Comparison of ENCODE assay signal across 8 cellular contexts in genomic region chr17:45144199-45145034, GRCh38. TPM values are rescaled to one million over a fixed set of nuclear protein-coding genes. Genes with fewer than 3 reads are reported as not detected.
DNase-seq lines count a peak whose midpoint lies in the region; ATAC-seq and TF ChIP-seq lines count a peak whose summit lies in the region.

No MANE protein-coding gene starts in this region.

- H3F3A ChIP-seq in SK-N-SH (replicated peaks; ENCODE audit: insufficient read depth) = peaks cover 29% of the 10 kb centered on the region

- peaks cover 5% of the 10 kb centered on the region for H4K20me1 ChIP-seq in SK-N-SH (ENCODE audit: insufficient read depth)

- H3K36me3 ChIP-seq in SK-N-SH (replicated peaks in 1 of 2; ENCODE audit: control insufficient read depth in 1 of 2, insufficient read depth in 2 of 2, low read length in 1 of 2) (no peaks in the 10 kb centered on the region), brain microvascular endothelial cell (replicated peaks) (no peaks in the 10 kb centered on the region), left lung (no peaks in the 10 kb centered on the region), stomach (peaks cover 0 to 5% (median 3%) of the 10 kb centered on the region in 4 donors)

- H3K9me2 ChIP-seq in SK-N-SH = no peaks in the 10 kb centered on the region

- peak; percentile 21 for DNase-seq in SK-N-SH
- no peak for DNase-seq in brain microvascular endothelial cell
- DNase-seq in left lung = peak in 1 of 2 donors; percentile 89
- DNase-seq in stomach = peak; percentile 54
- DNase-seq in inferior parietal cortex (ENCODE audit: extremely low spot score) = no peak
- no peak for DNase-seq in HuH-7.5 (ENCODE audit: low spot score)

- peaks cover 8 to 11% of the 10 kb centered on the region in 2 experiments; a peak in 2 of 4 replicates for H3K4me1 ChIP-seq in SK-N-SH (ENCODE audit: control insufficient read depth in 1 of 2, insufficient read depth in 2 of 2, low read depth in 1 of 2, low read length in 1 of 2)
- peaks cover 9 to 36% of the 10 kb centered on the region in 2 donors for H3K4me1 ChIP-seq in left lung
- H3K4me1 ChIP-seq in stomach = peaks cover 30 to 45% (median 36%) of the 10 kb centered on the region in 4 donors

- ATAC-seq in SK-N-SH treated with all-trans-retinoic acid at 6 μM for 48 hours (no peak), left lung (peak; percentile 6), HG02571 (IDR thresholded peaks at IDR 0.05; ENCODE audit: unreplicated experiment) (no peak)

- no peak for TF ChIP-seq POLR2A in stomach (IDR thresholded peaks at IDR 0.05)

- H3K79me2 ChIP-seq in SK-N-SH (ENCODE audit: insufficient read depth) = peaks cover 17% of the 10 kb centered on the region

- in situ Hi-C loops in brain microvascular endothelial cell (cut with HindIII; ENCODE audit: low pct_ligation_motif_present, low sequenced_read_pairs) = no loop called here

- H3K27ac ChIP-seq in SK-N-SH (ENCODE audit: low read depth in 2 of 2, low read length in 1 of 2) (no peak overlapping the region), brain microvascular endothelial cell (peak overlapping the region; percentile 46), left lung (peak overlapping the region; percentile 80 to 92), stomach (peak overlapping the region; percentile 86 to 99 (median 94))

- H3K27me3 ChIP-seq in SK-N-SH (ENCODE audit: insufficient read depth) = no peaks in the 10 kb centered on the region
- H3K27me3 ChIP-seq in brain microvascular endothelial cell (replicated peaks) = no peaks in the 10 kb centered on the region
- no peaks in the 10 kb centered on the region for H3K27me3 ChIP-seq in left lung
- H3K27me3 ChIP-seq in stomach = no peaks in the 10 kb centered on the region

- no peaks in the 10 kb centered on the region for H3K9me3 ChIP-seq in SK-N-SH
- no peaks in the 10 kb centered on the region for H3K9me3 ChIP-seq in left lung
- H3K9me3 ChIP-seq in stomach = no peaks in the 10 kb centered on the region

- POLR2A ChIA-PET in SK-N-SH (lab: Yijun Ruan, JAX) = no interaction called here

- no peak overlapping the region for H3K9ac ChIP-seq in SK-N-SH

- TF ChIP-seq EP300 in SK-N-SH (IDR thresholded peaks at IDR 0.05; ENCODE audit: borderline replicate concordance in 1 of 2, low read depth in 1 of 2, low read length in 1 of 2) (no peak), stomach (IDR thresholded peaks at IDR 0.05) (no peak)

- TF ChIP-seq RAD21 in SK-N-SH (IDR thresholded peaks at IDR 0.05; ENCODE audit: low read length) = no peak

- 92% methylated on average over 48 of the region's 71 CpGs for WGBS in SK-N-SH (ENCODE audit: low lambda C conversion rate)
- WGBS in stomach, 5 donors = 10 to 14% (median 12%) methylated on average over 29 to 71 of the region's 71 CpGs

- no peak overlapping the region for H3K4me2 ChIP-seq in SK-N-SH

- H2AFZ ChIP-seq in SK-N-SH (ENCODE audit: low read depth) = no peak overlapping the region

- H3K4me3 ChIP-seq in SK-N-SH (ENCODE audit: low read depth in 2 of 2, low read length in 1 of 2) (no peak overlapping the region), brain microvascular endothelial cell (ENCODE audit: low read depth, low read length) (peak overlapping the region; percentile 47), left lung (peak overlapping the region; percentile 25 to 46), stomach (peak overlapping the region; percentile 49 to 56 (median 52))

- intact Hi-C loops in left lung (cut with DNase I) = no loop called here
- intact Hi-C loops in stomach (cut with DNase I; ENCODE audit: low total_unique reads) = no loop called here

- CTCF ChIA-PET in SK-N-SH (lab: Yijun Ruan, JAX) = interaction anchor here (0.8 to 10.6 kb wide), 2 partner anchors 10 to 45 kb away, joined by 3 to 209 read pairs; partner anchors contain the start of genes ACBD4 and PLCD3

- TF ChIP-seq CTCF in SK-N-SH (IDR thresholded peaks at IDR 0.05) = no peak
- no peak for TF ChIP-seq CTCF in brain microvascular endothelial cell (IDR thresholded peaks at IDR 0.05; ENCODE audit: low read depth, low read length, missing control alignments)
- TF ChIP-seq CTCF in left lung (IDR thresholded peaks at IDR 0.05) = no peak
- no peak for TF ChIP-seq CTCF in stomach (IDR thresholded peaks at IDR 0.05)

TF ChIP-seq in SK-N-SH, 30 proteins besides CTCF, POLR2A, EP300 and RAD21 (continues in another document):
- TF ChIP-seq JUND (IDR thresholded peaks at IDR 0.05) (no peak), IRF3 (IDR thresholded peaks at IDR 0.05; ENCODE audit: low read depth, low read length) (no peak)

TF ChIP-seq in SK-N-SH treated with all-trans-retinoic acid at 6 μM for 48 hours, 23 proteins besides CTCF, POLR2A, EP300 and RAD21 (continues in another document):
- TF ChIP-seq ZFP30 (CRISPR knock-in tag; IDR thresholded peaks at IDR 0.05) (no peak), TOX (CRISPR knock-in tag; IDR thresholded peaks at IDR 0.05; ENCODE audit: borderline replicate concordance) (no peak), TSHZ2 (CRISPR knock-in tag; IDR thresholded peaks at IDR 0.05) (no peak), TCF4 (CRISPR knock-in tag; IDR thresholded peaks at IDR 0.05; ENCODE audit: borderline replicate concordance) (no peak), ZC3H10 (CRISPR knock-in tag; IDR thresholded peaks at IDR 0.05) (no peak), ZNF565 (CRISPR knock-in tag; conservative IDR thresholded peaks at IDR 0.05; ENCODE audit: low read depth) (no peak), ESRRG (CRISPR knock-in tag; IDR thresholded peaks at IDR 0.05) (no peak), PPARA (CRISPR knock-in tag; IDR thresholded peaks at IDR 0.05; ENCODE audit: borderline replicate concordance) (no peak), CSDC2 (CRISPR knock-in tag; IDR thresholded peaks at IDR 0.05) (no peak), CSRNP3 (CRISPR knock-in tag; IDR thresholded peaks at IDR 0.05) (no peak)

RNA-seq across cellular contexts. Expression of gene HEXIM1, which starts 3.9 kb away (rescaled TPM):
- 16.1 and 20.7 TPM in 2 replicates for polyA plus RNA-seq in SK-N-SH (2012; rRNA removed)
- 17.7 and 18.6 TPM in 2 replicates for polyA plus RNA-seq in SK-N-SH (2012; cell fraction: cytosol; rRNA removed)
- 9.6 and 10.6 TPM in 2 replicates for polyA plus RNA-seq in SK-N-SH (2012; cell fraction: nucleus; rRNA removed)
- total RNA-seq in left lung = 10 to 100 TPM; 27.3 to 34.6 TPM
- total RNA-seq in stomach = 10 to 100 TPM in 3 of 5 donors, 1 to 10 TPM in 2; 6.4 to 23.8 (median 13.0) TPM
- polyA plus RNA-seq in stomach = 10 to 100 TPM; 15.4 to 20.5 (median 16.1) TPM

RNA-seq across cellular contexts. Expression of gene ACBD4, which starts 8.9 kb away (rescaled TPM):
- polyA plus RNA-seq in SK-N-SH (2012; rRNA removed) (15.8 and 18.1 TPM in 2 replicates), stomach (10 to 100 TPM; 16.1 to 23.1 (median 18.1) TPM)
- 4.4 and 7.8 TPM in 2 replicates for polyA plus RNA-seq in SK-N-SH (2012; cell fraction: cytosol; rRNA removed)
- polyA plus RNA-seq in SK-N-SH (2012; cell fraction: nucleus; rRNA removed) = 101 and 115 TPM in 2 replicates
- total RNA-seq in left lung (10 to 100 TPM; 10.6 to 15.7 TPM), stomach (10 to 100 TPM in 3 of 5 donors, 1 to 10 TPM in 2; 4.6 to 24.6 (median 15.2) TPM)

RNA-seq across cellular contexts. Expression of gene PLCD3, which starts 12.1 kb away (rescaled TPM):
- polyA plus RNA-seq in SK-N-SH (2012; rRNA removed) (51.7 and 59.7 TPM in 2 replicates), stomach (100 to 1,000 TPM in 1 of 3 donors, 10 to 100 TPM in 2; 17.2 to 106 (median 53.2) TPM)
- 29.6 and 51.7 TPM in 2 replicates for polyA plus RNA-seq in SK-N-SH (2012; cell fraction: cytosol; rRNA removed)
- 71.1 and 76.2 TPM in 2 replicates for polyA plus RNA-seq in SK-N-SH (2012; cell fraction: nucleus; rRNA removed)
- total RNA-seq in left lung (10 to 100 TPM; 41.0 to 49.1 TPM), stomach (100 to 1,000 TPM in 1 of 5 donors, 10 to 100 TPM in 3, 1 to 10 TPM in 1; 7.6 to 215 (median 31.0) TPM)

RNA-seq across cellular contexts. Expression of gene HEXIM2, which starts 17.3 kb away (rescaled TPM):
- polyA plus RNA-seq in SK-N-SH (2012; rRNA removed) (8.4 and 9.3 TPM in 2 replicates), stomach (10 to 100 TPM; 10.8 to 12.5 (median 11.1) TPM)
- 5.1 and 6.6 TPM in 2 replicates for polyA plus RNA-seq in SK-N-SH (2012; cell fraction: cytosol; rRNA removed)
- polyA plus RNA-seq in SK-N-SH (2012; cell fraction: nucleus; rRNA removed) = 8.7 and 14.7 TPM in 2 replicates
- total RNA-seq in left lung (1 to 10 TPM; 5.4 to 6.0 TPM), stomach (10 to 100 TPM in 2 of 5 donors, 1 to 10 TPM in 2, under 1 TPM in 1; 0.92 to 34.4 (median 6.7) TPM)

Comparison
In these comparisons a context has a peak if more than half of its experiments do, and no peak if none do; other contexts are left out.
1. DNase-seq: peak in SK-N-SH (single experiment) and stomach (single experiment); none in brain microvascular endothelial cell (single experiment), inferior parietal cortex (single experiment) and HuH-7.5 (single experiment).
2. H3K27ac ChIP-seq: peak in brain microvascular endothelial cell (single experiment), left lung (2 of 2) and stomach (5 of 5); none in SK-N-SH (0 of 2).
3. H3K4me3 ChIP-seq: peak in brain microvascular endothelial cell (single experiment), left lung (2 of 2) and stomach (4 of 4); none in SK-N-SH (0 of 2).